ENCODE assay signal across 24 cellular contexts in genomic region chrX:20319054-20319453, GRCh38.
"Had no signal": no experiment of that assay in that cellular context is flagged by ENCODE, and none has a peak within 500 bp of the region (broad histone marks: within the 10 kb centered on the region; RNA-seq: fewer than 3 reads in every experiment).

No MANE protein-coding gene starts in this region.

- H3K27me3 Mint-ChIP-seq: effector memory CD8-positive, alpha-beta T cell; naive B cell; stimulated activated naive CD8-positive, alpha-beta T cell treated with anti-CD3 and anti-CD28 coated beads, Interleukin-15, amount 100 ng/mL, for 72 hours had no signal

- H3K9ac ChIP-seq: neural progenitor cell, parathyroid adenoma had no signal

- H3K4me1 ChIP-seq: neural progenitor cell, parathyroid adenoma, right atrium auricular region, sigmoid colon, suprapubic skin, transverse colon, upper lobe of right lung, uterus had no signal

- ATAC-seq: effector memory CD8-positive, alpha-beta T cell; left lobe of liver; mucosa of descending colon; natural killer cell treated with Interleukin-12 subunit alpha and Interleukin-12 subunit beta and Interleukin-15 and Interleukin-18, amount 100 ng/mL, for 72 hours; stimulated activated naive CD8-positive, alpha-beta T cell treated with anti-CD3 and anti-CD28 coated beads, Interleukin-15, amount 100 ng/mL, for 72 hours; upper lobe of right lung had no signal

- H3K36me3 Mint-ChIP-seq: mesothelial cell of epicardium; naive B cell; natural killer cell treated with Interleukin-12 subunit alpha and Interleukin-12 subunit beta and Interleukin-15 and Interleukin-18, amount 100 ng/mL, for 72 hours; neural progenitor cell had no signal

- H3K27me3 ChIP-seq: neural progenitor cell, right atrium auricular region, sigmoid colon, suprapubic skin, transverse colon, upper lobe of right lung, uterus had no signal

- H3K36me3 ChIP-seq: neural progenitor cell, right atrium auricular region, sigmoid colon, suprapubic skin, transverse colon, upper lobe of right lung, uterus had no signal

- H3K4me3 Mint-ChIP-seq: effector memory CD8-positive, alpha-beta T cell; mesothelial cell of epicardium; natural killer cell treated with Interleukin-12 subunit alpha and Interleukin-12 subunit beta and Interleukin-15 and Interleukin-18, amount 100 ng/mL, for 72 hours; neural progenitor cell; stimulated activated naive CD8-positive, alpha-beta T cell treated with anti-CD3 and anti-CD28 coated beads, Interleukin-15, amount 100 ng/mL, for 72 hours had no signal

- H3K9me3 ChIP-seq: mucosa of descending colon, right atrium auricular region, sigmoid colon, suprapubic skin, transverse colon, upper lobe of right lung, uterus had no signal

- DNase-seq: effector memory CD8-positive, alpha-beta T cell; head of caudate nucleus; kidney; mesenchymal stem cell; mucosa of descending colon; naive B cell; sigmoid colon; stimulated activated CD4-positive, alpha-beta T cell treated with anti-CD3 and anti-CD28 coated beads, Interleukin-15, amount 100 ng/mL, for 24 hours; stimulated activated CD4-positive, alpha-beta T cell treated with anti-CD3 and anti-CD28 coated beads, Interleukin-2, amount 100 ng/mL, for 48 hours; stimulated activated naive CD4-positive, alpha-beta T cell; stimulated activated naive CD8-positive, alpha-beta T cell treated with anti-CD3 and anti-CD28 coated beads, Interleukin-15, amount 100 ng/mL, for 72 hours; transverse colon; upper lobe of right lung; uterus had no signal

- H2AFZ ChIP-seq: neural progenitor cell, parathyroid adenoma had no signal

- H3K4me1 Mint-ChIP-seq: neural progenitor cell had no signal

- H3K79me2 ChIP-seq: parathyroid adenoma had no signal

- H3K9me3 Mint-ChIP-seq: effector memory CD8-positive, alpha-beta T cell; natural killer cell treated with Interleukin-12 subunit alpha and Interleukin-12 subunit beta and Interleukin-15 and Interleukin-18, amount 100 ng/mL, for 72 hours; stimulated activated naive CD8-positive, alpha-beta T cell treated with anti-CD3 and anti-CD28 coated beads, Interleukin-15, amount 100 ng/mL, for 72 hours had no signal

- H3K27ac Mint-ChIP-seq: effector memory CD8-positive, alpha-beta T cell; mesothelial cell of epicardium; naive B cell; natural killer cell treated with Interleukin-12 subunit alpha and Interleukin-12 subunit beta and Interleukin-15 and Interleukin-18, amount 100 ng/mL, for 72 hours; neural progenitor cell; progenitor cell of endocrine pancreas; stimulated activated naive CD8-positive, alpha-beta T cell treated with anti-CD3 and anti-CD28 coated beads, Interleukin-15, amount 100 ng/mL, for 72 hours had no signal

- H3K27ac ChIP-seq: coronary artery, neural progenitor cell, parathyroid adenoma, right atrium auricular region, sigmoid colon, suprapubic skin, transverse colon, upper lobe of right lung, uterus had no signal

- H3K4me3 ChIP-seq: coronary artery, mucosa of descending colon, neural progenitor cell, right atrium auricular region, sigmoid colon, skin epidermis, suprapubic skin, transverse colon, upper lobe of right lung, uterus had no signal

- H3K4me2 ChIP-seq: neural progenitor cell had no signal
